Comparison of ENCODE assay signal across 25 cellular contexts in the genomic region with DNA sequence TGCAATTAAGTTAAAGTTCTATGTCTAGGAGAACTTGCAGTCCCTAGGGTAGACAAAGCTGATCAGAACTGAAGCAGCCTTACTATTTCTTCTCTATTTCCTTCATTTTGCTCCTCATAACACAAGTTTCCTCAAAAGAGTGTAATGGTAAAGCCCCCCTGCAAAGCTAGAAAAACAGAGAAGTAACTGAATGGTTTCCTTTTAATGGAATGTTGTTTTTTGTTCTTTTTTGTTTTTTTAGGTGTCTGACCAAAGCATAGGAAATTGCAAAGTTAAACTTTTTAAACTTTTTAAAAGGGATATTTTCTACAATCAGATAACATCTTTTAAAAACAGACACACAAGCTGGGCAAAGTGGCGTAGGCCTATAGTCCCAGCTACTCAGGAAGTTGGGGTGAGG.
"Had no signal": no experiment of that assay in that cellular context is flagged by ENCODE, and none has a peak within 500 bp of the region (broad histone marks: within the 10 kb centered on the region; RNA-seq: fewer than 3 reads in every experiment).

No MANE protein-coding gene starts in this region.

- H3K4me1 ChIP-seq: left lung, prostate gland, right atrium auricular region, spleen had no signal

- H3K27ac ChIP-seq: dorsolateral prefrontal cortex, epithelial cell of prostate, gastrocnemius medialis, left lung, neural progenitor cell, prostate gland, right atrium auricular region, sigmoid colon, spleen, testis, tibial nerve, upper lobe of left lung had no signal

- ATAC-seq: esophagus mucosa; gastrocnemius medialis; left cardiac atrium; left lung; naive thymus-derived CD4-positive, alpha-beta T cell; stimulated activated memory B cell treated with anti-CD40 and anti-IgM and Interleukin-4, amounts not matched to agents 10 μg/mL and 1 μg/mL and 100 μg/mL, for 72 hours; stimulated activated naive CD8-positive, alpha-beta T cell treated with anti-CD3 and anti-CD28 coated beads, Interleukin-15, Interleukin-2, amounts not matched to agents 100 U/mL and 50 U/mL, for 24 hours had no signal

- H3K4me3 ChIP-seq: dorsolateral prefrontal cortex, gastrocnemius medialis, left lung, neural progenitor cell, prostate gland, right atrium auricular region, sigmoid colon, spleen, testis, tibial nerve, upper lobe of left lung had no signal

- H3K36me3 ChIP-seq: gastrocnemius medialis, left lung, neural progenitor cell, prostate gland, right atrium auricular region, sigmoid colon, spleen, tibial nerve, upper lobe of left lung had no signal

- H3K27me3 ChIP-seq: gastrocnemius medialis, left lung, right atrium auricular region, sigmoid colon, spleen, testis, tibial nerve, upper lobe of left lung had no signal

- H3K9me3 ChIP-seq: gastrocnemius medialis, left lung, prostate gland, right atrium auricular region, sigmoid colon, spleen, testis, tibial nerve, upper lobe of left lung had no signal

- DNase-seq: cortex of kidney; dorsolateral prefrontal cortex; effector CD4-positive, alpha-beta T cell; foreskin fibroblast; gastrocnemius medialis; head of caudate nucleus; left cardiac atrium; left lung; mesendoderm; midbrain; naive thymus-derived CD4-positive, alpha-beta T cell; sigmoid colon; spleen; stimulated activated CD4-positive, alpha-beta T cell treated with anti-CD3 and anti-CD28 coated beads, Interleukin-4, amount 100 ng/mL, for 4 hours; stimulated activated naive CD8-positive, alpha-beta T cell treated with anti-CD3 and anti-CD28 coated beads, Interleukin-15, Interleukin-2, amounts not matched to agents 100 U/mL and 50 U/mL, for 24 hours; substantia nigra; testis; upper lobe of left lung had no signal
